9 cellular contexts compared by ENCODE assay signal in the genomic region with DNA sequence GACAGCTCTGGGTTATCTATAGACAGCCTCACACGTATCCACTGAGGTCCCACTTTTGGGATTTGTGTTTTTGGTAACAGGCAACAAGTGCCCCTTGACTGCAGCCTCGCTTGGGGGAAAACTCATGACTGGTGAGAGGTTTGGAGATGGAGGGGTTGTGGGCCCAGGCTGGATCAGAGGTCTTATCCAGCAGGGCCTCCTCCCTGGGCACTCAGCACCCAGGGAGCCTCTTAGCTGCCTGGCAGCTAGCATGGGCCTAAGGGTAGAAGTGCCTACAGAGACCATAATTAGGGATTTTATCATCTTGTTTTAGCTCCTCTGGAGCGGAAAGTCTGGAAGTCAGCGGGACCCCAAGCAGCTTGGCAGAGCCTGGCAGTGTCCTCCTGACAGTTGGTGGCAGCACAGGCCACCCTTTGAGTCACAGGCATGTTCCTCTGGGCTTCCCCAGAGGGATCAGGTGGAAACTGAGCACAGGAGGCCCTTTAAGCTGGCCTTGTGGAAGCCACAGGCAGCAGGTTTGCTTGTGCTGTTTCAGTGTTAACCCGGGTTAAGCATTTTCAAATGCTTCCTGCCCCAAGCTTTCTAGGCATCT.
A peak's percentile ranks its signal among the peaks of the same experiment; 100 is the strongest.
DNase-seq lines count a peak whose midpoint lies in the region; ATAC-seq and TF ChIP-seq lines count a peak whose summit lies in the region.
"Had no signal": no experiment of that assay in that cellular context is flagged by ENCODE, and none has a peak within 500 bp of the region (broad histone marks: within the 10 kb centered on the region; RNA-seq: fewer than 3 reads in every experiment).

No MANE protein-coding gene starts in this region.

- peaks cover 3% of the 10 kb centered on the region for H3K27me3 Mint-ChIP-seq in nephron progenitor cell (ENCODE audit: low read depth, poor library complexity)
- H3K27me3 Mint-ChIP-seq: IgD-negative memory B cell had no signal

- H3K4me3 Mint-ChIP-seq in nephron progenitor cell = no peak overlapping the region
- H3K4me3 Mint-ChIP-seq: IgD-negative memory B cell had no signal

- peak overlapping the region; percentile 36 for H3K27ac Mint-ChIP-seq in nephron progenitor cell

- H3K36me3 Mint-ChIP-seq in nephron progenitor cell (ENCODE audit: low read depth) = no peaks in the 10 kb centered on the region

- TF ChIP-seq CTCF in nephron progenitor cell (IDR thresholded peaks at IDR 0.05) = no peak

- ATAC-seq in GM18861 (IDR thresholded peaks at IDR 0.05; ENCODE audit: unreplicated experiment) (peak; percentile 86), HG02943 (IDR thresholded peaks at IDR 0.05; ENCODE audit: low read depth, unreplicated experiment) (peak; percentile 66)

- peaks cover 24% of the 10 kb centered on the region for H3K4me1 Mint-ChIP-seq in nephron progenitor cell

- DNase-seq in Ammon's horn (ENCODE audit: low spot score) (peak; percentile 76), NCI-H2196 (lab: John Stamatoyannopoulos, UW; ENCODE audit: unreplicated experiment) (peak; percentile 51), cerebellum (ENCODE audit: low spot score) (peak; percentile 40), nephron progenitor cell (peak; percentile 18), NK-92 (lab: John Stamatoyannopoulos, UW; ENCODE audit: unreplicated experiment) (no peak)
- DNase-seq in activated effector memory CD4-positive, alpha-beta T cell treated with Interleukin-2 at 50 U/mL for 16 hours = no peak

- H3K9me3 Mint-ChIP-seq in nephron progenitor cell = no peaks in the 10 kb centered on the region
- H3K9me3 Mint-ChIP-seq: IgD-negative memory B cell had no signal

Comparison
In these comparisons a context has a peak if more than half of its experiments do, and no peak if none do; other contexts are left out.
1. DNase-seq: peak in Ammon's horn (single experiment), NCI-H2196 (single experiment), cerebellum (single experiment) and nephron progenitor cell (single experiment); none in activated effector memory CD4-positive, alpha-beta T cell treated with Interleukin-2 at 50 U/mL for 16 hours (single experiment) and NK-92 (single experiment).